ENCODE assay signal across 21 cellular contexts in the genomic region with DNA sequence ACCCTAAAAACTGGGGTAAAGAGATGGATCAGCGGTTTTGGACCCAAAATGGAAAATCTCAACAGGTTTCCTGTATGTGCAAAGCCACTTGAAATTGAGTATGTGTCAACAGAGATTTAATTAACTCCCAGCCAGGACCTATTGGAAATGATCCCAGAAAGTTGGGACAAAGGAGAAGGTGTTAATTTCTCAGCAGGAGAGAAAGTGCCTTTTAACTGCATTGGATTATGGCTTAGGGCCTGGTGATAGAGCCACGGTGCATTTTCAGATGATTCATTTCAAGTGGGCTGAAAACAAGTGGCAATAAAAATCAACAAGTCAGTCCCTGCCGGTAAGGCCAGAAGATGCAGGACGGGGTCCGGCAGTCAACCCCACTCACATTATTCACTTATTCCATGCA.
DNase-seq lines count a peak whose midpoint lies in the region; ATAC-seq and TF ChIP-seq lines count a peak whose summit lies in the region.
"Had no signal": no experiment of that assay in that cellular context is flagged by ENCODE, and none has a peak within 500 bp of the region (broad histone marks: within the 10 kb centered on the region; RNA-seq: fewer than 3 reads in every experiment).

No MANE protein-coding gene starts in this region.

- TF ChIP-seq EP300 in Ishikawa (IDR thresholded peaks at IDR 0.05; ENCODE audit: borderline replicate concordance) = no peak

- no peak overlapping the region for H2BK15ac ChIP-seq in mesendoderm (replicated peaks; ENCODE audit: low read depth)

- no peak overlapping the region for H3K4me3 ChIP-seq in mesendoderm (ENCODE audit: low read length)
- no peak overlapping the region for H3K4me3 ChIP-seq in adrenal gland
- H3K4me3 ChIP-seq: transverse colon had no signal

- no CpG with 5 or more reads among the region's 5 CpGs for WGBS in mesendoderm (ENCODE audit: extremely low coverage, insufficient coverage, low lambda C conversion rate)
- 72 to 80% (median 77%) methylated on average over 5 of the region's 5 CpGs for WGBS in adrenal gland, 4 donors

- no peak overlapping the region for H3K27ac ChIP-seq in mesendoderm (ENCODE audit: low read depth, low read length)
- no peak overlapping the region for H3K27ac ChIP-seq in adrenal gland
- H3K27ac ChIP-seq: parathyroid adenoma, transverse colon had no signal

- H3K18ac ChIP-seq in mesendoderm (ENCODE audit: low read length) = no peak overlapping the region

- H2BK120ac ChIP-seq in mesendoderm (ENCODE audit: low read depth, low read length) = no peak overlapping the region

- no peak overlapping the region for H3K4me2 ChIP-seq in mesendoderm (ENCODE audit: low read length)

- H3K79me2 ChIP-seq in mesendoderm (ENCODE audit: control insufficient read depth, insufficient read depth, low read length) = no peaks in the 10 kb centered on the region
- H3K79me2 ChIP-seq: parathyroid adenoma had no signal

- H3K56ac ChIP-seq in mesendoderm (ENCODE audit: low read length) = no peak overlapping the region

- H3K9me3 ChIP-seq in adrenal gland (replicated peaks in 1 of 3) = no peaks in the 10 kb centered on the region
- H3K9me3 ChIP-seq: Caco-2, transverse colon had no signal

- no peak overlapping the region for H3K9ac ChIP-seq in mesendoderm (ENCODE audit: low read length)
- H3K9ac ChIP-seq: parathyroid adenoma had no signal

- no peaks in the 10 kb centered on the region for H3K4me1 ChIP-seq in mesendoderm (ENCODE audit: control insufficient read depth, low read depth, low read length)
- H3K4me1 ChIP-seq in adrenal gland (replicated peaks in 1 of 2) = no peaks in the 10 kb centered on the region
- H3K4me1 ChIP-seq: Caco-2, parathyroid adenoma, transverse colon had no signal

- H3K79me1 ChIP-seq in mesendoderm (ENCODE audit: low read length) = no peaks in the 10 kb centered on the region

- DNase-seq in NCI-H2081 (lab: John Stamatoyannopoulos, UW) (peak; percentile 90 to 99), NCI-H69 (lab: John Stamatoyannopoulos, UW) (peak; percentile 92), mesendoderm (peak; percentile 63), NCI-H1694 (lab: John Stamatoyannopoulos, UW) (no peak), adrenal gland (no peak)
- DNase-seq: activated CD4-positive, alpha-beta T cell treated with anti-CD3 and anti-CD28 coated beads, Interleukin-2, amount 50 U/mL, for 48 hours; activated gamma-delta T cell treated with Interleukin-2 at 50 U/mL for 16 hours; activated T-cell treated with anti-CD3 and anti-CD28 coated beads for 4 hours; Caco-2; GDM1; mesenchymal stem cell; NCI-H226; SHP77 treated with DMSO at 0.1 percent for 48 hours; stimulated activated CD4-positive, alpha-beta T cell treated with anti-CD3 and anti-CD28 coated beads, Interleukin-1b, Interleukin-23, amount 100 ng/mL, for 48 hours; stimulated activated naive CD8-positive, alpha-beta T cell treated with anti-CD3 and anti-CD28 coated beads, Interleukin-15, Interleukin-2, amounts not matched to agents 100 U/mL and 50 U/mL, for 24 hours; T-helper 1 cell; transverse colon had no signal

- no peak for TF ChIP-seq POLR2A in adrenal gland (IDR thresholded peaks at IDR 0.05)

- no peaks in the 10 kb centered on the region for H3K36me3 ChIP-seq in mesendoderm (ENCODE audit: control insufficient read depth, insufficient read depth, low read length)
- no peaks in the 10 kb centered on the region for H3K36me3 ChIP-seq in adrenal gland (replicated peaks in 1 of 2)
- H3K36me3 ChIP-seq: transverse colon had no signal

- H2AK5ac ChIP-seq in mesendoderm (ENCODE audit: low read length) = no peak overlapping the region

- H3K27me3 ChIP-seq in mesendoderm (ENCODE audit: insufficient read depth, low read length, poor library complexity) (no peaks in the 10 kb centered on the region), adrenal gland (peaks cover 4% of the 10 kb centered on the region)
- H3K27me3 ChIP-seq: transverse colon had no signal

- no peak for TF ChIP-seq RAD21 in Ishikawa (IDR thresholded peaks at IDR 0.05; ENCODE audit: low read depth)

- intact Hi-C loops in adrenal gland (cut with DNase I) = no loop called here

- H4K8ac ChIP-seq in mesendoderm (ENCODE audit: low read depth, low read length) = no peak overlapping the region

- H2BK5ac ChIP-seq in mesendoderm (ENCODE audit: low read length) = no peak overlapping the region

- H3K23ac ChIP-seq in mesendoderm (ENCODE audit: low read length) = no peak overlapping the region

- H3K4ac ChIP-seq in mesendoderm (ENCODE audit: low read depth, low read length) = no peak overlapping the region

- no peak overlapping the region for H4K5ac ChIP-seq in mesendoderm (ENCODE audit: low read length)

- ATAC-seq in activated CD4-positive, CD25-positive, alpha-beta regulatory T cell treated with anti-CD3 and anti-CD28 coated beads, Interleukin-2, amount 50 U/mL, for 24 hours = no peak
- ATAC-seq: natural killer cell treated with Interleukin-12 subunit alpha and Interleukin-12 subunit beta and Interleukin-15 and Interleukin-18, amount 100 ng/mL, for 72 hours; stimulated activated naive CD8-positive, alpha-beta T cell treated with anti-CD3 and anti-CD28 coated beads, Interleukin-15, Interleukin-2, amounts not matched to agents 100 U/mL and 50 U/mL, for 24 hours had no signal

- no peak for TF ChIP-seq CTCF in adrenal gland (IDR thresholded peaks at IDR 0.05)

TF ChIP-seq in Ishikawa, 13 proteins besides CTCF, POLR2A, EP300 and RAD21:
- no peak for TF ChIP-seq CREB1 (IDR thresholded peaks at IDR 0.05; ENCODE audit: low read depth)
- TF ChIP-seq, protein P1, sequence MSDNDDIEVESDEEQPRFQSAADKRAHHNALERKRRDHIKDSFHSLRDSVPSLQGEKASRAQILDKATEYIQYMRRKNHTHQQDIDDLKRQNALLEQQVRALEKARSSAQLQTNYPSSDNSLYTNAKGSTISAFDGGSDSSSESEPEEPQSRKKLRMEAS (IDR thresholded peaks at IDR 0.05) = no peak
- TF ChIP-seq TEAD4 (IDR thresholded peaks at IDR 0.05) = peak; percentile 11; the same call in 1 of the 2 replicates
- TF ChIP-seq, protein P2, sequence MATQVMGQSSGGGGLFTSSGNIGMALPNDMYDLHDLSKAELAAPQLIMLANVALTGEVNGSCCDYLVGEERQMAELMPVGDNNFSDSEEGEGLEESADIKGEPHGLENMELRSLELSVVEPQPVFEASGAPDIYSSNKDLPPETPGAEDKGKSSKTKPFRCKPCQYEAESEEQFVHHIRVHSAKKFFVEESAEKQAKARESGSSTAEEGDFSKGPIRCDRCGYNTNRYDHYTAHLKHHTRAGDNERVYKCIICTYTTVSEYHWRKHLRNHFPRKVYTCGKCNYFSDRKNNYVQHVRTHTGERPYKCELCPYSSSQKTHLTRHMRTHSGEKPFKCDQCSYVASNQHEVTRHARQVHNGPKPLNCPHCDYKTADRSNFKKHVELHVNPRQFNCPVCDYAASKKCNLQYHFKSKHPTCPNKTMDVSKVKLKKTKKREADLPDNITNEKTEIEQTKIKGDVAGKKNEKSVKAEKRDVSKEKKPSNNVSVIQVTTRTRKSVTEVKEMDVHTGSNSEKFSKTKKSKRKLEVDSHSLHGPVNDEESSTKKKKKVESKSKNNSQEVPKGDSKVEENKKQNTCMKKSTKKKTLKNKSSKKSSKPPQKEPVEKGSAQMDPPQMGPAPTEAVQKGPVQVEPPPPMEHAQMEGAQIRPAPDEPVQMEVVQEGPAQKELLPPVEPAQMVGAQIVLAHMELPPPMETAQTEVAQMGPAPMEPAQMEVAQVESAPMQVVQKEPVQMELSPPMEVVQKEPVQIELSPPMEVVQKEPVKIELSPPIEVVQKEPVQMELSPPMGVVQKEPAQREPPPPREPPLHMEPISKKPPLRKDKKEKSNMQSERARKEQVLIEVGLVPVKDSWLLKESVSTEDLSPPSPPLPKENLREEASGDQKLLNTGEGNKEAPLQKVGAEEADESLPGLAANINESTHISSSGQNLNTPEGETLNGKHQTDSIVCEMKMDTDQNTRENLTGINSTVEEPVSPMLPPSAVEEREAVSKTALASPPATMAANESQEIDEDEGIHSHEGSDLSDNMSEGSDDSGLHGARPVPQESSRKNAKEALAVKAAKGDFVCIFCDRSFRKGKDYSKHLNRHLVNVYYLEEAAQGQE (IDR thresholded peaks at IDR 0.05; ENCODE audit: low read depth) = no peak
- TF ChIP-seq TCF12 (IDR thresholded peaks at IDR 0.05; ENCODE audit: low read depth) = 0 out of 2 replicates have a peak, but pooled peaks have one; percentile 29
- no peak for TF ChIP-seq CEBPB (IDR thresholded peaks at IDR 0.05)
- TF ChIP-seq TAF1 (IDR thresholded peaks at IDR 0.05; ENCODE audit: low read depth) = no peak
- TF ChIP-seq, protein P3, sequence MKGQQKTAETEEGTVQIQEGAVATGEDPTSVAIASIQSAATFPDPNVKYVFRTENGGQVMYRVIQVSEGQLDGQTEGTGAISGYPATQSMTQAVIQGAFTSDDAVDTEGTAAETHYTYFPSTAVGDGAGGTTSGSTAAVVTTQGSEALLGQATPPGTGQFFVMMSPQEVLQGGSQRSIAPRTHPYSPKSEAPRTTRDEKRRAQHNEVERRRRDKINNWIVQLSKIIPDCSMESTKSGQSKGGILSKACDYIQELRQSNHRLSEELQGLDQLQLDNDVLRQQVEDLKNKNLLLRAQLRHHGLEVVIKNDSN (IDR thresholded peaks at IDR 0.05) = no peak
- no peak for TF ChIP-seq FOXM1 (IDR thresholded peaks at IDR 0.05; ENCODE audit: borderline replicate concordance, low read depth)
- TF ChIP-seq EGR1 (IDR thresholded peaks at IDR 0.05) = no peak
- no peak for TF ChIP-seq YY1 (IDR thresholded peaks at IDR 0.05; ENCODE audit: low read depth)
- no peak for TF ChIP-seq ZBTB7A (IDR thresholded peaks at IDR 0.05; ENCODE audit: low read depth)
- peak; percentile 66 for TF ChIP-seq NFIC (IDR thresholded peaks at IDR 0.05)

Comparison
In these comparisons a context has a peak if more than half of its experiments do, and no peak if none do; other contexts are left out.
1. DNase-seq: peak in NCI-H2081 (2 of 2), NCI-H69 (single experiment) and mesendoderm (single experiment); none in NCI-H1694 (single experiment) and adrenal gland (0 of 7).